ENCODE assay signal across 8 cellular contexts in the genomic region with DNA sequence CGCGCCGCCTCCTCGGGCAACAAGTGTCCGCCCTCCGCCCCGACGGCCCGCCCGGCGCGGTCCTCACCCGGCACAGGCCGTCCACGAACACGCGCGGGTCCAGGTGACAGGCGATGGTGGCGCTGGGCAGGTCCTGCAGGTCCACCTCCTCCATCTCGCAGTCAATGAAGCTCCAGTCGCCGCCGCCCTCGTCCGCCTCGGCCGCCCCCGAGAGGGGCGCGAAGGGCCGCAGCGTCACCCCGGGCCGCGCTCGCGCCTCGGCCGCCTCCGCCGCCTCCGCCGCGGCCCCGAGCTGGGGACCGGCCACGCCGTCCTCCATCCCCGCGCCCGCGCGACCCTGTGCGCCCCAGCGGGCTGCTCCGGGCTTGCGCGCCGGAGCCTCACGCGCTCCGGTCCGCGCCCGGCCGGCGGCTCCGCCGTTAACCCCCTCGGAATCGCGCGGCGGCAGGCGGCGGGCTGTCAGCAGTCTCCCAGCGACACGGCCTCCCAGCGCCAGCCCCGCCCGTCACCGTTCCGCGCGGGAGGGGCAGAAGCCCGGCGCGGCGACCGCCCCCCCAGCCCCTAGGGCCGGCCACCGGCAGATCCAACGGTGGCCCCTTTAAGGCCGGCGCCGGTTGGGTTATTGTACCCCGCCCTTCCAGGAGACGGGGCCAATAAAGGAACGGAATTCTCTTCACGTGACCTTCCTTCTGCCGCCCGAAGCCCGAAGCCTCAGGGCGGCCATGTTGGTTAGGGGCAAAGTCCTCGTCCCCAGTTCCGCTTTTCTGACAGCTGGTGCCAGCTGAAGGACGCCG. TPM values are rescaled to one million over a fixed set of nuclear protein-coding genes. Genes with fewer than 3 reads are reported as not detected.
DNase-seq lines count a peak whose midpoint lies in the region; ATAC-seq and TF ChIP-seq lines count a peak whose summit lies in the region.

A gene (minus strand): TSS at position 421 of the 794 bp plus-strand sequence. CDS start 102 bp downstream, at position 319.

- H3K4me3 ChIP-seq in SK-N-MC (peak within 1 kb of the TSS; percentile 85), gastroesophageal sphincter (peak within 1 kb of the TSS; percentile 69 to 75), neutrophil (ENCODE audit: low read depth in 1 of 2, low read length in 1 of 2) (peak within 1 kb of the TSS; percentile 73 to 77)

- peak; percentile 33 to 64 for TF ChIP-seq POLR2A in gastroesophageal sphincter (IDR thresholded peaks at IDR 0.05)

- peak within 1 kb of the TSS; percentile 95 for H3K4me3 Mint-ChIP-seq in HFFc6

- TF ChIP-seq CTCF in HFFc6 (IDR thresholded peaks at IDR 0.05), result no peak
- peak in 1 of 4 experiments; percentile 6 for TF ChIP-seq CTCF in gastroesophageal sphincter (IDR thresholded peaks at IDR 0.05)
- no peak for TF ChIP-seq CTCF in neutrophil (IDR thresholded peaks at IDR 0.05)
- TF ChIP-seq CTCF in subcutaneous adipose tissue (IDR thresholded peaks at IDR 0.05; ENCODE audit: low read depth), result no peak

- DNase-seq in GM04504 (ENCODE audit: low read depth), result peak; percentile 84
- DNase-seq in HFFc6, result peak; percentile 86
- peak; percentile 97 for DNase-seq in NAMALWA (ENCODE audit: low spot score)
- DNase-seq in SK-N-MC (ENCODE audit: low read depth, low spot score), result peak; percentile 10
- DNase-seq in activated naive CD4-positive, alpha-beta T cell treated with anti-CD3 and anti-CD28 coated beads, Interleukin-2, amount 50 U/mL, for 16 hours, result peak; percentile 86

- H3K4me1 Mint-ChIP-seq in HFFc6 (ENCODE audit: low read depth), result peaks cover 11% of the 10 kb centered on the region

- WGBS in gastroesophageal sphincter (ENCODE audit: low coverage in 1 of 2), 2 donors, result no CpG with 5 or more reads among the region's 109 CpGs

- no peaks in the 10 kb centered on the region for H3K9me3 Mint-ChIP-seq in HFFc6

- H3K9ac ChIP-seq in SK-N-MC (ENCODE audit: insufficient read length), result no peak within 1 kb of the TSS

- H3K27me3 ChIP-seq in gastroesophageal sphincter (no peaks in the 10 kb centered on the region), neutrophil (peaks cover 10% of the 10 kb centered on the region)

- no peaks in the 10 kb centered on the region for H3K36me3 Mint-ChIP-seq in HFFc6 (ENCODE audit: low read depth)

- H3K4me1 ChIP-seq in gastroesophageal sphincter (peaks cover 2 to 51% (median 14%) of the 10 kb centered on the region in 3 donors), neutrophil (ENCODE audit: control insufficient read depth in 1 of 2, insufficient read depth in 1 of 2, low read depth in 1 of 2, low read length in 1 of 2) (peaks cover 26 to 33% of the 10 kb centered on the region in 2 experiments)

- TF ChIP-seq EP300 in gastroesophageal sphincter (IDR thresholded peaks at IDR 0.05), result no peak

- H3K27ac ChIP-seq in SK-N-MC, result no peak within 1 kb of the TSS
- H3K27ac ChIP-seq in gastroesophageal sphincter, result peak within 1 kb of the TSS; percentile 76 to 96 (median 90)
- peak within 1 kb of the TSS; percentile 92 for H3K27ac ChIP-seq in neutrophil

- H3K36me3 ChIP-seq in SK-N-MC (ENCODE audit: insufficient read depth, low read length), result no peaks in the 10 kb centered on the region
- H3K36me3 ChIP-seq in gastroesophageal sphincter, result no peaks in the 10 kb centered on the region
- no peaks in the 10 kb centered on the region for H3K36me3 ChIP-seq in neutrophil

- H3K27me3 Mint-ChIP-seq in HFFc6 (ENCODE audit: insufficient read depth), result peaks cover 3% of the 10 kb centered on the region

- no peaks in the 10 kb centered on the region for H3K9me3 ChIP-seq in SK-N-MC (ENCODE audit: low read depth, low read length)
- no peaks in the 10 kb centered on the region for H3K9me3 ChIP-seq in gastroesophageal sphincter
- no peaks in the 10 kb centered on the region for H3K9me3 ChIP-seq in neutrophil

- peak within 1 kb of the TSS; percentile 80 for H3K27ac Mint-ChIP-seq in HFFc6

- ATAC-seq in gastroesophageal sphincter, result peak; percentile 98

RNA-seq across cellular contexts. Expression of the gene that starts here (rescaled TPM):
- 10 to 100 TPM; 60.8 to 87.2 (median 66.1) TPM for total RNA-seq in HFFc6 (2021; fragmentation: NEBNext Ultra II Directional; extraction: Animal tissue kit (Norgen Biotek cat#: 25700))
- total RNA-seq in gastroesophageal sphincter (10 to 100 TPM; 32.1 to 58.6 (median 42.2) TPM), subcutaneous adipose tissue (10 to 100 TPM; 28.8 to 68.3 (median 47.0) TPM)

Comparison
In these comparisons a context has a peak if more than half of its experiments do, and no peak if none do; other contexts are left out.
1. DNase-seq: peak in every context shown above with its lines; median percentile 97 in NAMALWA; 86 in HFFc6; 86 in activated naive CD4-positive, alpha-beta T cell treated with anti-CD3 and anti-CD28 coated beads, Interleukin-2, amount 50 U/mL, for 16 hours; 84 in GM04504; 10 in SK-N-MC.